8 cellular contexts compared by ENCODE assay signal in genomic region chr12:57236925-57237652, GRCh38. TPM values are rescaled to one million over a fixed set of nuclear protein-coding genes. Genes with fewer than 3 reads are reported as not detected.
DNase-seq lines count a peak whose midpoint lies in the region; ATAC-seq and TF ChIP-seq lines count a peak whose summit lies in the region.

No MANE protein-coding gene starts in this region.

- no peaks in the 10 kb centered on the region for H3K9me3 Mint-ChIP-seq in effector memory CD8-positive, alpha-beta T cell
- H3K9me3 Mint-ChIP-seq in neural progenitor cell, result no peaks in the 10 kb centered on the region

- peaks cover 69% of the 10 kb centered on the region for H3F3A ChIP-seq in neural progenitor cell (ENCODE audit: low read depth)

- H3K9me3 ChIP-seq in neural progenitor cell (ENCODE audit: low read depth), result no peaks in the 10 kb centered on the region

- H4K20me1 ChIP-seq in neural progenitor cell (ENCODE audit: low read depth), result peaks cover 52% of the 10 kb centered on the region

- no peak overlapping the region for H3K27ac ChIP-seq in neural progenitor cell

- no peak overlapping the region for H3K4me3 ChIP-seq in neural progenitor cell

- intact Hi-C loops in sciatic nerve (cut with DNase I), result no loop called here

- no peak overlapping the region for H2AFZ ChIP-seq in neural progenitor cell (replicated peaks)

- peak overlapping the region in 1 of 2 donors; percentile 26 for H3K27ac Mint-ChIP-seq in effector memory CD8-positive, alpha-beta T cell
- H3K27ac Mint-ChIP-seq in neural progenitor cell, result no peak overlapping the region

- no peak for TF ChIP-seq CTCF in neural progenitor cell (IDR thresholded peaks at IDR 0.05)

- H3K27me3 ChIP-seq in neural progenitor cell, result peaks cover 76% of the 10 kb centered on the region

- peak overlapping the region; percentile 5 for H3K4me2 ChIP-seq in neural progenitor cell

- peak overlapping the region; percentile 61 to 82 for H3K4me3 Mint-ChIP-seq in effector memory CD8-positive, alpha-beta T cell
- H3K4me3 Mint-ChIP-seq in neural progenitor cell, result peak overlapping the region; percentile 77

- H3K36me3 Mint-ChIP-seq in effector memory CD8-positive, alpha-beta T cell (ENCODE audit: insufficient read depth), result peaks cover 29% of the 10 kb centered on the region
- peaks cover 19% of the 10 kb centered on the region for H3K36me3 Mint-ChIP-seq in neural progenitor cell

- peak; percentile 46 for DNase-seq in EH (ENCODE audit: low read depth)
- peak; percentile 36 for DNase-seq in NCI-H526 treated with DMSO at 0.1 percent for 48 hours (lab: John Stamatoyannopoulos, UW)
- no peak for DNase-seq in effector memory CD8-positive, alpha-beta T cell
- DNase-seq in neural progenitor cell (ENCODE audit: low spot score), result no peak
- DNase-seq in amygdala (lab: John Stamatoyannopoulos, UW), result no peak
- no peak for DNase-seq in sciatic nerve (ENCODE audit: low spot score)
- no peak for DNase-seq in effector CD8-positive, alpha-beta T cell (lab: John Stamatoyannopoulos, UW)

- no peaks in the 10 kb centered on the region for H3K36me3 ChIP-seq in neural progenitor cell

- H3K79me2 ChIP-seq in neural progenitor cell (ENCODE audit: low read depth), result no peaks in the 10 kb centered on the region

- peaks cover 60 to 71% of the 10 kb centered on the region in 2 donors for H3K27me3 Mint-ChIP-seq in effector memory CD8-positive, alpha-beta T cell
- H3K27me3 Mint-ChIP-seq in neural progenitor cell (ENCODE audit: insufficient read depth, low read depth), result peaks cover 56% of the 10 kb centered on the region

- no peak overlapping the region for H3K9ac ChIP-seq in neural progenitor cell

- H3K4me1 ChIP-seq in neural progenitor cell, result peaks cover 59% of the 10 kb centered on the region

- H3K4me1 Mint-ChIP-seq in effector memory CD8-positive, alpha-beta T cell (ENCODE audit: low read depth in 2 of 2), result peaks cover 53 to 55% of the 10 kb centered on the region in 2 donors
- H3K4me1 Mint-ChIP-seq in neural progenitor cell, result peaks cover 48% of the 10 kb centered on the region

- ATAC-seq in effector memory CD8-positive, alpha-beta T cell (replicated peaks), result no peak
- ATAC-seq in sciatic nerve (no peak), HG02798 (IDR thresholded peaks at IDR 0.05; ENCODE audit: poor library complexity, unreplicated experiment) (no peak)

RNA-seq across cellular contexts. Expression of gene SHMT2, which starts 7.6 kb away (rescaled TPM):
- total RNA-seq in neural progenitor cell (ENCODE audit: low replicate concordance) (90.2 and 166 TPM in 2 replicates), sciatic nerve (41.9 TPM)

RNA-seq across cellular contexts. Expression of gene STAC3, which starts 13.9 kb away (rescaled TPM):
- total RNA-seq in neural progenitor cell (ENCODE audit: low replicate concordance), result 1.1 and 5.1 TPM in 2 replicates
- 1.9 TPM for total RNA-seq in sciatic nerve

RNA-seq across cellular contexts. Expression of gene NXPH4, which starts 20.5 kb away (rescaled TPM):
- 0.28 TPM in 1 of 2 replicates, not detected in the other for total RNA-seq in neural progenitor cell (ENCODE audit: low replicate concordance)
- 0.27 TPM for total RNA-seq in sciatic nerve

Comparison
In these comparisons a context has a peak if more than half of its experiments do, and no peak if none do; other contexts are left out.
1. DNase-seq: peak in EH (single experiment) and NCI-H526 treated with DMSO at 0.1 percent for 48 hours (single experiment); none in effector memory CD8-positive, alpha-beta T cell (0 of 3), neural progenitor cell (single experiment), amygdala (0 of 56), sciatic nerve (single experiment) and effector CD8-positive, alpha-beta T cell (single experiment).